1 cellular context compared by ENCODE assay signal in genomic region chr2:232230557-232230956, GRCh38.
TF ChIP-seq lines count a peak whose summit lies in the region.

No MANE protein-coding gene starts in this region.

TF ChIP-seq in WTC11, 78 proteins besides CTCF, POLR2A, EP300 and RAD21 (continued from another document):
- no peak for TF ChIP-seq ZMAT4 (CRISPR knock-in tag; IDR thresholded peaks at IDR 0.05)
